ENCODE assay signal across 9 cellular contexts in genomic region chrX:53280703-53281320, GRCh38. TPM values are rescaled to one million over a fixed set of nuclear protein-coding genes. Genes with fewer than 3 reads are reported as not detected.
DNase-seq lines count a peak whose midpoint lies in the region; ATAC-seq and TF ChIP-seq lines count a peak whose summit lies in the region.
"Had no signal": no experiment of that assay in that cellular context is flagged by ENCODE, and none has a peak within 500 bp of the region (broad histone marks: within the 10 kb centered on the region; RNA-seq: fewer than 3 reads in every experiment).

No MANE protein-coding gene starts in this region.

- TF ChIP-seq CTCF in heart left ventricle (IDR thresholded peaks at IDR 0.05) (no peak), endothelial cell (IDR thresholded peaks at IDR 0.05; ENCODE audit: unreplicated experiment) (no peak)

- H3K4me1 ChIP-seq in heart left ventricle = peaks cover 0 to 34% (median 12%) of the 10 kb centered on the region in 12 donors

- H3K9me3 ChIP-seq in heart left ventricle = no peaks in the 10 kb centered on the region

- intact Hi-C loops in heart left ventricle (cut with DNase I) = loop anchor here in 4 of 10 donors (10.0 kb wide), 3 partner anchors 56 to 154 kb away; partner anchors contain the start of genes HSD17B10 (in 2 of the 4), KDM5C (in 2 of the 4), RIBC1 (in 1 of the 4) and SMC1A (in 1 of the 4)
- intact Hi-C loops in sciatic nerve (cut with DNase I) = loop anchor here (10.0 kb wide), 1 partner anchor 254 kb away; no protein-coding TSS in a partner anchor
- intact Hi-C loops in activated T-helper 1 cell treated with anti-CD3 and anti-CD28 coated beads, Interleukin-12 subunit alpha, Interleukin-12 subunit beta, Interleukin-2, Interleukin-4 antibody, amounts not matched to agents 30 ng/mL and 10 ng/mL and 1 ng/mL, durations not matched to agents 14 hours and 24 hours and 36 hours (cut with micrococcal nuclease) = no loop called here

- H3K4me3 ChIP-seq in heart left ventricle = peak overlapping the region in 11 of 12 donors; percentile 24 to 61 (median 52)

- DNase-seq in ELF-1 (ENCODE audit: low read depth, low spot score) (peak; percentile 67), heart left ventricle (peak; percentile 36 to 82 (median 61)), sciatic nerve (ENCODE audit: low spot score) (peak; percentile 79), endothelial cell (ENCODE audit: low spot score) (no peak), NOMO-1 (lab: John Stamatoyannopoulos, UW; ENCODE audit: unreplicated experiment in 2 of 2) (no peak)
- DNase-seq in effector memory CD8-positive, alpha-beta T cell = no peak
- no peak for DNase-seq in activated T-helper 1 cell treated with anti-CD3 and anti-CD28 coated beads, Interleukin-12 subunit alpha, Interleukin-12 subunit beta, Interleukin-2, Interleukin-4 antibody, amounts not matched to agents 30 ng/mL and 10 ng/mL and 1 ng/mL, durations not matched to agents 14 hours and 24 hours and 36 hours (ENCODE audit: low spot score)
- DNase-seq: T-helper 17 cell had no signal

- no peak for TF ChIP-seq POLR2A in heart left ventricle (IDR thresholded peaks at IDR 0.05)

- peak overlapping the region; percentile 58 for H3K27ac Mint-ChIP-seq in activated T-helper 17 cell treated with anti-CD3 and anti-CD28 coated beads, Interleukin-2, amount 50 U/mL, for 72 hours
- H3K27ac Mint-ChIP-seq in endothelial cell (ENCODE audit: unreplicated experiment) = no peak overlapping the region
- H3K27ac Mint-ChIP-seq in effector memory CD8-positive, alpha-beta T cell = peak overlapping the region in 1 of 2 donors; percentile 30
- H3K27ac Mint-ChIP-seq in activated T-helper 1 cell treated with anti-CD3 and anti-CD28 coated beads, Interleukin-12 subunit alpha, Interleukin-12 subunit beta, Interleukin-2, Interleukin-4 antibody, amounts not matched to agents 30 ng/mL and 10 ng/mL and 1 ng/mL, durations not matched to agents 14 hours and 24 hours and 36 hours = no peak overlapping the region
- H3K27ac Mint-ChIP-seq: T-helper 17 cell had no signal

- no peak for ATAC-seq in activated T-helper 17 cell treated with anti-CD3 and anti-CD28 coated beads, Interleukin-2, amount 50 U/mL, for 72 hours (replicated peaks)
- ATAC-seq in heart left ventricle (peak in 3 of 4 donors; percentile 35 to 44 (median 41)), sciatic nerve (peak; percentile 63)
- ATAC-seq in effector memory CD8-positive, alpha-beta T cell (replicated peaks) = no peak
- ATAC-seq: T-helper 17 cell had no signal

- WGBS in heart left ventricle, 4 donors = 40 to 55% (median 50%) methylated on average over 8 to 9 of the region's 9 CpGs

- no peaks in the 10 kb centered on the region for H3K36me3 Mint-ChIP-seq in activated T-helper 17 cell treated with anti-CD3 and anti-CD28 coated beads, Interleukin-2, amount 50 U/mL, for 72 hours (ENCODE audit: low read depth)
- H3K36me3 Mint-ChIP-seq in endothelial cell (ENCODE audit: low read depth, unreplicated experiment) = no peaks in the 10 kb centered on the region
- H3K36me3 Mint-ChIP-seq in effector memory CD8-positive, alpha-beta T cell (ENCODE audit: insufficient read depth) = no peaks in the 10 kb centered on the region
- H3K36me3 Mint-ChIP-seq in activated T-helper 1 cell treated with anti-CD3 and anti-CD28 coated beads, Interleukin-12 subunit alpha, Interleukin-12 subunit beta, Interleukin-2, Interleukin-4 antibody, amounts not matched to agents 30 ng/mL and 10 ng/mL and 1 ng/mL, durations not matched to agents 14 hours and 24 hours and 36 hours (ENCODE audit: low read depth) = no peaks in the 10 kb centered on the region

- H3K27ac ChIP-seq in heart left ventricle = peak overlapping the region in 11 of 12 donors; percentile 53 to 83 (median 75)

- H3K36me3 ChIP-seq in heart left ventricle = no peaks in the 10 kb centered on the region

- no peak overlapping the region for H3K4me3 Mint-ChIP-seq in activated T-helper 17 cell treated with anti-CD3 and anti-CD28 coated beads, Interleukin-2, amount 50 U/mL, for 72 hours
- no peak overlapping the region for H3K4me3 Mint-ChIP-seq in endothelial cell (ENCODE audit: unreplicated experiment)
- H3K4me3 Mint-ChIP-seq in effector memory CD8-positive, alpha-beta T cell = no peak overlapping the region
- H3K4me3 Mint-ChIP-seq in activated T-helper 1 cell treated with anti-CD3 and anti-CD28 coated beads, Interleukin-12 subunit alpha, Interleukin-12 subunit beta, Interleukin-2, Interleukin-4 antibody, amounts not matched to agents 30 ng/mL and 10 ng/mL and 1 ng/mL, durations not matched to agents 14 hours and 24 hours and 36 hours = no peak overlapping the region

- H3K27me3 Mint-ChIP-seq in activated T-helper 17 cell treated with anti-CD3 and anti-CD28 coated beads, Interleukin-2, amount 50 U/mL, for 72 hours = no peaks in the 10 kb centered on the region
- peaks cover 4% of the 10 kb centered on the region for H3K27me3 Mint-ChIP-seq in endothelial cell (ENCODE audit: unreplicated experiment)
- no peaks in the 10 kb centered on the region for H3K27me3 Mint-ChIP-seq in effector memory CD8-positive, alpha-beta T cell
- peaks cover 3% of the 10 kb centered on the region for H3K27me3 Mint-ChIP-seq in activated T-helper 1 cell treated with anti-CD3 and anti-CD28 coated beads, Interleukin-12 subunit alpha, Interleukin-12 subunit beta, Interleukin-2, Interleukin-4 antibody, amounts not matched to agents 30 ng/mL and 10 ng/mL and 1 ng/mL, durations not matched to agents 14 hours and 24 hours and 36 hours (ENCODE audit: insufficient read depth)

- no peaks in the 10 kb centered on the region for H3K4me1 Mint-ChIP-seq in activated T-helper 17 cell treated with anti-CD3 and anti-CD28 coated beads, Interleukin-2, amount 50 U/mL, for 72 hours
- H3K4me1 Mint-ChIP-seq in endothelial cell (ENCODE audit: unreplicated experiment) = peaks cover 14% of the 10 kb centered on the region
- peaks cover 14 to 19% of the 10 kb centered on the region in 2 donors for H3K4me1 Mint-ChIP-seq in effector memory CD8-positive, alpha-beta T cell (ENCODE audit: low read depth in 2 of 2)
- H3K4me1 Mint-ChIP-seq in activated T-helper 1 cell treated with anti-CD3 and anti-CD28 coated beads, Interleukin-12 subunit alpha, Interleukin-12 subunit beta, Interleukin-2, Interleukin-4 antibody, amounts not matched to agents 30 ng/mL and 10 ng/mL and 1 ng/mL, durations not matched to agents 14 hours and 24 hours and 36 hours (ENCODE audit: low read depth) = peaks cover 5% of the 10 kb centered on the region

- no peaks in the 10 kb centered on the region for H3K9me3 Mint-ChIP-seq in activated T-helper 17 cell treated with anti-CD3 and anti-CD28 coated beads, Interleukin-2, amount 50 U/mL, for 72 hours
- H3K9me3 Mint-ChIP-seq in endothelial cell (ENCODE audit: unreplicated experiment) = no peaks in the 10 kb centered on the region
- no peaks in the 10 kb centered on the region for H3K9me3 Mint-ChIP-seq in effector memory CD8-positive, alpha-beta T cell
- H3K9me3 Mint-ChIP-seq in activated T-helper 1 cell treated with anti-CD3 and anti-CD28 coated beads, Interleukin-12 subunit alpha, Interleukin-12 subunit beta, Interleukin-2, Interleukin-4 antibody, amounts not matched to agents 30 ng/mL and 10 ng/mL and 1 ng/mL, durations not matched to agents 14 hours and 24 hours and 36 hours = no peaks in the 10 kb centered on the region

- peaks cover 0 to 37% (median 0%) of the 10 kb centered on the region in 9 donors for H3K27me3 ChIP-seq in heart left ventricle

RNA-seq across cellular contexts. Expression of gene IQSEC2, which starts 0.6 kb away (rescaled TPM):
- under 1 TPM; 0.32 to 0.56 TPM for total RNA-seq in activated T-helper 17 cell treated with anti-CD3 and anti-CD28 coated beads, Interleukin-2, amount 50 U/mL, for 72 hours
- total RNA-seq in heart left ventricle (10 to 100 TPM; 10.2 to 16.4 (median 12.6) TPM), sciatic nerve (18.0 TPM), endothelial cell (ENCODE audit: unreplicated experiment) (38.9 TPM)
- polyA plus RNA-seq in heart left ventricle = 10 to 100 TPM in 1 of 2 donors, 1 to 10 TPM in 1; 7.7 to 16.1 TPM
- 0.26 and 0.27 TPM in 2 replicates for total RNA-seq in activated T-helper 1 cell treated with anti-CD3 and anti-CD28 coated beads, Interleukin-12 subunit alpha, Interleukin-12 subunit beta, Interleukin-2, Interleukin-4 antibody, amounts not matched to agents 30 ng/mL and 10 ng/mL and 1 ng/mL, durations not matched to agents 14 hours and 24 hours and 36 hours

RNA-seq across cellular contexts. Expression of gene KDM5C, which starts 55.8 kb away (rescaled TPM):
- 100 to 1,000 TPM in 1 of 2 donors, 10 to 100 TPM in 1; 93.3 to 147 TPM for total RNA-seq in activated T-helper 17 cell treated with anti-CD3 and anti-CD28 coated beads, Interleukin-2, amount 50 U/mL, for 72 hours
- 10 to 100 TPM; 32.3 to 67.2 (median 43.6) TPM for total RNA-seq in heart left ventricle
- 10 to 100 TPM; 23.8 to 32.5 TPM for polyA plus RNA-seq in heart left ventricle
- total RNA-seq in sciatic nerve = 108 TPM
- total RNA-seq in endothelial cell (ENCODE audit: unreplicated experiment) = 132 TPM
- 115 and 120 TPM in 2 replicates for total RNA-seq in activated T-helper 1 cell treated with anti-CD3 and anti-CD28 coated beads, Interleukin-12 subunit alpha, Interleukin-12 subunit beta, Interleukin-2, Interleukin-4 antibody, amounts not matched to agents 30 ng/mL and 10 ng/mL and 1 ng/mL, durations not matched to agents 14 hours and 24 hours and 36 hours

Comparison
In these comparisons a context has a peak if more than half of its experiments do, and no peak if none do; other contexts are left out.
1. DNase-seq: peak in ELF-1 (single experiment), heart left ventricle (5 of 5) and sciatic nerve (single experiment); none in endothelial cell (single experiment), effector memory CD8-positive, alpha-beta T cell (0 of 3), activated T-helper 1 cell treated with anti-CD3 and anti-CD28 coated beads, Interleukin-12 subunit alpha, Interleukin-12 subunit beta, Interleukin-2, Interleukin-4 antibody, amounts not matched to agents 30 ng/mL and 10 ng/mL and 1 ng/mL, durations not matched to agents 14 hours and 24 hours and 36 hours (single experiment) and NOMO-1 (0 of 2).
2. ATAC-seq: peak in heart left ventricle (3 of 4) and sciatic nerve (single experiment); none in activated T-helper 17 cell treated with anti-CD3 and anti-CD28 coated beads, Interleukin-2, amount 50 U/mL, for 72 hours (single experiment) and effector memory CD8-positive, alpha-beta T cell (single experiment).